ENCODE assay signal across 8 cellular contexts in genomic region chr10:29409241-29410051, GRCh38.
DNase-seq lines count a peak whose midpoint lies in the region; ATAC-seq and TF ChIP-seq lines count a peak whose summit lies in the region.

No MANE protein-coding gene starts in this region.

- H3K27ac Mint-ChIP-seq in CD8-positive, alpha-beta T cell: peak overlapping the region; percentile 92

- no peaks in the 10 kb centered on the region for H3K9me3 ChIP-seq in CD8-positive, alpha-beta T cell (ENCODE audit: low read length)
- H3K9me3 ChIP-seq in OCI-LY3 (ENCODE audit: insufficient read depth, low read length) (no peaks in the 10 kb centered on the region), ovary (no peaks in the 10 kb centered on the region), aorta (ENCODE audit: control insufficient read depth, low read length) (no peaks in the 10 kb centered on the region)

- TF ChIP-seq CTCF in CD8-positive, alpha-beta T cell (IDR thresholded peaks at IDR 0.05): no peak
- TF ChIP-seq CTCF in OCI-LY3 (IDR thresholded peaks at IDR 0.05; ENCODE audit: low read depth, low read length): no peak; the same call in 1 of the 2 replicates
- no peak for TF ChIP-seq CTCF in foreskin keratinocyte (conservative IDR thresholded peaks at IDR 0.05)
- TF ChIP-seq CTCF in ovary (IDR thresholded peaks at IDR 0.05): peak in 1 of 3 donors; percentile 15

- peak; percentile 62 for ATAC-seq in CD8-positive, alpha-beta T cell
- ATAC-seq in GM19438 (IDR thresholded peaks at IDR 0.05; ENCODE audit: low read depth, unreplicated experiment) (peak; percentile 66), HG03521 (IDR thresholded peaks at IDR 0.05; ENCODE audit: unreplicated experiment) (peak; percentile 66), foreskin keratinocyte (peak; percentile 88), aorta (ENCODE audit: low FRiP score) (peak; percentile 95)

- peaks cover 7% of the 10 kb centered on the region for H3K36me3 Mint-ChIP-seq in CD8-positive, alpha-beta T cell

- no peaks in the 10 kb centered on the region for H3K9me3 Mint-ChIP-seq in CD8-positive, alpha-beta T cell

- 1 to 6% (median 2%) methylated on average over 58 to 68 of the region's 68 CpGs for WGBS in ovary, 3 donors
- 4 to 5% methylated on average over 67 to 68 of the region's 68 CpGs for WGBS in aorta, 2 donors

- POLR2A ChIA-PET in CD8-positive, alpha-beta T cell (lab: Charles Lee): interaction anchor here (2.4 kb wide), 1 partner anchor 17 kb away, joined by 7 read pairs; no protein-coding TSS in a partner anchor

- peak overlapping the region; percentile 96 for H3K4me3 Mint-ChIP-seq in CD8-positive, alpha-beta T cell

- H3K27me3 Mint-ChIP-seq in CD8-positive, alpha-beta T cell (ENCODE audit: low read depth): no peaks in the 10 kb centered on the region

- intact Hi-C loops in CD8-positive, alpha-beta T cell (cut with DNase I, micrococcal nuclease): loop anchor here in 1 of 2 experiments (2.0 kb wide), 1 partner anchor 33 kb away; no protein-coding TSS in a partner anchor
- intact Hi-C loops in ovary (cut with DNase I) (no loop called here), aorta (cut with DNase I) (no loop called here)

- TF ChIP-seq POLR2A in ovary (IDR thresholded peaks at IDR 0.05): peak; percentile 49

- H3K4me1 Mint-ChIP-seq in CD8-positive, alpha-beta T cell (ENCODE audit: low read depth): peaks cover 34% of the 10 kb centered on the region

- CTCF ChIA-PET in CD8-positive, alpha-beta T cell (lab: Charles Lee): interaction anchor here (1.2 to 3.1 kb wide), 6 partner anchors 15 to 746 kb away, joined by 3 to 14 read pairs (median 4); no protein-coding TSS in a partner anchor

- peak overlapping the region; percentile 95 for H2AFZ ChIP-seq in OCI-LY3 (ENCODE audit: low read depth, low read length)

- H3K4me3 ChIP-seq in CD8-positive, alpha-beta T cell (ENCODE audit: low read depth, low read length): peak overlapping the region; percentile 84
- H3K4me3 ChIP-seq in OCI-LY3 (ENCODE audit: low read length) (peak overlapping the region; percentile 95), ovary (peak overlapping the region; percentile 66), aorta (ENCODE audit: low read length in 2 of 2) (peak overlapping the region; percentile 65 to 70)

- H3K36me3 ChIP-seq in CD8-positive, alpha-beta T cell (ENCODE audit: insufficient read depth, low read length): no peaks in the 10 kb centered on the region
- H3K36me3 ChIP-seq in OCI-LY3 (replicated peaks; ENCODE audit: low read depth, low read length) (no peaks in the 10 kb centered on the region), ovary (no peaks in the 10 kb centered on the region), aorta (ENCODE audit: control insufficient read depth in 1 of 2, insufficient read depth in 2 of 2, low read length in 1 of 2) (no peaks in the 10 kb centered on the region)

- peaks cover 6% of the 10 kb centered on the region for H3K4me1 ChIP-seq in CD8-positive, alpha-beta T cell (ENCODE audit: insufficient read depth, low read length)
- peaks cover 13% of the 10 kb centered on the region for H3K4me1 ChIP-seq in OCI-LY3 (ENCODE audit: low read length)
- H3K4me1 ChIP-seq in foreskin keratinocyte: peaks cover 10% of the 10 kb centered on the region
- peaks cover 10% of the 10 kb centered on the region for H3K4me1 ChIP-seq in ovary (ENCODE audit: insufficient read depth)
- H3K4me1 ChIP-seq in aorta (ENCODE audit: control insufficient read depth in 1 of 2, insufficient read depth in 2 of 2, low read length in 2 of 2): no peaks in the 10 kb centered on the region

- DNase-seq in CD8-positive, alpha-beta T cell: peak in 6 of 7 experiments; percentile 20 to 66 (median 34)
- DNase-seq in activated gamma-delta T cell treated with Interleukin-2 at 50 U/mL for 16 hours (peak; percentile 23), foreskin keratinocyte (peak; percentile 26 to 64), ovary (peak; percentile 77 to 87 (median 81)), aorta (peak; percentile 86 to 93)

- H3K4me2 ChIP-seq in OCI-LY3 (ENCODE audit: low read length): peak overlapping the region; percentile 81

- no peaks in the 10 kb centered on the region for H4K20me1 ChIP-seq in OCI-LY3 (ENCODE audit: insufficient read depth, low read length)

- H3K9ac ChIP-seq in OCI-LY3 (ENCODE audit: low read length): peak overlapping the region; percentile 61

- no peaks in the 10 kb centered on the region for H3K27me3 ChIP-seq in CD8-positive, alpha-beta T cell (ENCODE audit: insufficient read depth, low read length)
- no peaks in the 10 kb centered on the region for H3K27me3 ChIP-seq in OCI-LY3 (ENCODE audit: low read depth, low read length)
- H3K27me3 ChIP-seq in foreskin keratinocyte: no peaks in the 10 kb centered on the region
- no peaks in the 10 kb centered on the region for H3K27me3 ChIP-seq in ovary
- no peaks in the 10 kb centered on the region for H3K27me3 ChIP-seq in aorta (ENCODE audit: control insufficient read depth in 1 of 2, insufficient read depth in 2 of 2, low read length in 1 of 2)

- TF ChIP-seq EP300 in ovary (IDR thresholded peaks at IDR 0.05): no peak

- H3K27ac ChIP-seq in CD8-positive, alpha-beta T cell (ENCODE audit: low read depth, low read length): peak overlapping the region; percentile 47
- peak overlapping the region; percentile 2; the same call in 1 of the 2 replicates for H3K27ac ChIP-seq in OCI-LY3 (ENCODE audit: low read length)
- H3K27ac ChIP-seq in foreskin keratinocyte: peak overlapping the region; percentile 32
- H3K27ac ChIP-seq in ovary: peak overlapping the region; percentile 87 to 95
- peak overlapping the region; percentile 7 to 87 for H3K27ac ChIP-seq in aorta (ENCODE audit: low read depth in 1 of 2, low read length in 2 of 2)

- peaks cover 31% of the 10 kb centered on the region for H3K79me2 ChIP-seq in OCI-LY3 (ENCODE audit: low read length)

Comparison
In these comparisons a context has a peak if more than half of its experiments do, and no peak if none do; other contexts are left out.
1. Peak in every context shown above with its lines: DNase-seq, ATAC-seq, H3K4me3 ChIP-seq and H3K27ac ChIP-seq.
2. DNase-seq: peak in every context shown above with its lines; median percentile 90 in aorta; 81 in ovary; 45 in foreskin keratinocyte; 34 in CD8-positive, alpha-beta T cell; 23 in activated gamma-delta T cell treated with Interleukin-2 at 50 U/mL for 16 hours.
3. H3K27ac ChIP-seq: peak in every context shown above with its lines; median percentile 91 in ovary; 47 in CD8-positive, alpha-beta T cell; 47 in aorta; 32 in foreskin keratinocyte; 2 in OCI-LY3.